Comparison of ENCODE assay signal across 8 cellular contexts in genomic region chr19:18557474-18558201, GRCh38. TPM values are rescaled to one million over a fixed set of nuclear protein-coding genes. Genes with fewer than 3 reads are reported as not detected.
DNase-seq lines count a peak whose midpoint lies in the region; ATAC-seq and TF ChIP-seq lines count a peak whose summit lies in the region.

Gene KXD1 (plus strand): TSS chr19:18557870. CDS start chr19:18562057, 4,187 bp downstream.

- H3K9ac ChIP-seq in iPS-20b (ENCODE audit: low read depth, low read length): peak within 1 kb of the TSS; percentile 76; the same call in 1 of the 2 replicates

- POLR2A ChIA-PET in A673 (lab: Charles Lee; ENCODE audit: low non-redundant PET): interaction anchor here (0.7 kb wide), 3 partner anchors 14 to 139 kb away, joined by 7 to 16 read pairs (median 10); partner anchors contain the start of gene UBA52

- H3K27ac ChIP-seq in A673 (ENCODE audit: low read depth, low read length, poor library complexity, severe bottlenecking) (peak within 1 kb of the TSS; percentile 85), VCaP (peak within 1 kb of the TSS; percentile 83), breast epithelium (peak within 1 kb of the TSS; percentile 97), iPS-20b (ENCODE audit: low read length) (no peak within 1 kb of the TSS), skin epidermis (peak within 1 kb of the TSS; percentile 77 to 98 (median 90))

- peaks cover 10% of the 10 kb centered on the region for H3K36me3 ChIP-seq in A673 (ENCODE audit: insufficient read depth, low read length, poor library complexity, severe bottlenecking)
- H3K36me3 ChIP-seq in breast epithelium: no peaks in the 10 kb centered on the region
- H3K36me3 ChIP-seq in iPS-20b (ENCODE audit: insufficient read depth, low read depth, low read length): peaks cover 13% of the 10 kb centered on the region; the same call in 1 of the 2 replicates

- no peaks in the 10 kb centered on the region for H3K27me3 ChIP-seq in A673 (replicated peaks; ENCODE audit: insufficient read depth, low read depth, low read length, poor library complexity)
- H3K27me3 ChIP-seq in breast epithelium: no peaks in the 10 kb centered on the region
- H3K27me3 ChIP-seq in iPS-20b (ENCODE audit: insufficient read depth, low read length): no peaks in the 10 kb centered on the region

- H3K4me3 ChIP-seq in A673 (ENCODE audit: low read depth, low read length, poor library complexity, severe bottlenecking) (peak within 1 kb of the TSS; percentile 87), breast epithelium (peak within 1 kb of the TSS; percentile 73 to 89 (median 84)), iPS-20b (ENCODE audit: low read length) (peak within 1 kb of the TSS; percentile 90), skin epidermis (peak within 1 kb of the TSS; percentile 58 to 100 (median 97))

- peaks cover 4% of the 10 kb centered on the region for H3K4me1 ChIP-seq in A673 (ENCODE audit: insufficient read depth, low read length, poor library complexity, severe bottlenecking)
- H3K4me1 ChIP-seq in breast epithelium: peaks cover 3 to 5% of the 10 kb centered on the region in 2 donors
- peaks cover 4% of the 10 kb centered on the region for H3K4me1 ChIP-seq in iPS-20b (ENCODE audit: insufficient read depth, low read length)

- intact Hi-C loops in A673 (cut with micrococcal nuclease; ENCODE audit: unreplicated experiment): loop anchor here (1.0 kb wide), 1 partner anchor 35 kb away; the partner anchor contains the start of gene ELL
- intact Hi-C loops in breast epithelium (cut with DNase I; ENCODE audit: low total_unique reads): no loop called here

- ATAC-seq in GM18868 (IDR thresholded peaks at IDR 0.05; ENCODE audit: unreplicated experiment): peak; percentile 90
- peak; percentile 94 for ATAC-seq in HG03135 (IDR thresholded peaks at IDR 0.05; ENCODE audit: unreplicated experiment)

- CTCF ChIA-PET in A673 (lab: Charles Lee): interaction anchor here (0.7 to 1.0 kb wide), 3 partner anchors 73 to 369 kb away, joined by 3 to 4 read pairs (median 3); no protein-coding TSS in a partner anchor

- TF ChIP-seq POLR2A in breast epithelium (IDR thresholded peaks at IDR 0.05): peak; percentile 52

- peak; percentile 99 for DNase-seq in A673 (ENCODE audit: low spot score)
- DNase-seq in NCI-H2196 treated with DMSO at 0.1 percent for 48 hours (lab: John Stamatoyannopoulos, UW; ENCODE audit: unreplicated experiment): peak; percentile 95
- peak; percentile 93 to 97 for DNase-seq in breast epithelium (ENCODE audit: low spot score in 2 of 2)

- TF ChIP-seq CTCF in A673 (conservative IDR thresholded peaks at IDR 0.05; ENCODE audit: low read depth, low read length) (no peak), VCaP (conservative IDR thresholded peaks at IDR 0.05) (no peak), breast epithelium (IDR thresholded peaks at IDR 0.05) (no peak)

- H3K9me3 ChIP-seq in A673 (ENCODE audit: low read depth, low read length, poor library complexity, severe bottlenecking) (no peaks in the 10 kb centered on the region), breast epithelium (no peaks in the 10 kb centered on the region), iPS-20b (ENCODE audit: insufficient read depth, low read depth, low read length) (no peaks in the 10 kb centered on the region)

- BruUV-seq in A673 (replicated peaks; lab: Mats Ljungman, UMichigan): no TSS peak

RNA-seq across cellular contexts. Expression of gene KXD1, which starts in this region (rescaled TPM):
- total RNA-seq in A673 (2021) (111 and 114 TPM in 2 replicates), breast epithelium (100 to 1,000 TPM in 2 of 3 donors, 10 to 100 TPM in 1; 92.6 to 140 (median 139) TPM)
